In the genomic region with DNA sequence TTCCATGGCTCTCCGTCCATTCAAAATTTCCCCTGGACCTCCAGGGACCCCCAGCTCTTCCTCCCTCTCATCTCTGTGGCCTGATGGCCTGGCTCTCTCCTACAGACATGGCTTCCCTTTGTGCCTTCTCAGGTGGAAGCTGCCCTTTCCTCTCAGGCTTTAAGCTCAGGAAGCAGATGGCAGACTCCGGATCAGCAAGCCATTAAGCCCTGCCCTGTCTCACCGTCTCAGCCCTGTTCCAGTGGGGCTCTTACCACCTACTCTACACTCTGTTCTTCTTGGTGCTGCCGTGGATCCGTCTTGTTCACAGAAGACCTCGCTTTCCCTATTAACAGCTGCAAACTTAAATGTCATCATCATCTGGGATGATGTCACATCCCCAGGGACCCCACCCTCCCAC, we compare ENCODE assay signal across 1 cellular context.
A peak's percentile ranks its signal among the peaks of the same experiment; 100 is the strongest.
TF ChIP-seq lines count a peak whose summit lies in the region.

No MANE protein-coding gene starts in this region.

TF ChIP-seq in HepG2, 621 proteins besides CTCF, POLR2A, EP300 and RAD21:
- TF ChIP-seq, protein P1, sequence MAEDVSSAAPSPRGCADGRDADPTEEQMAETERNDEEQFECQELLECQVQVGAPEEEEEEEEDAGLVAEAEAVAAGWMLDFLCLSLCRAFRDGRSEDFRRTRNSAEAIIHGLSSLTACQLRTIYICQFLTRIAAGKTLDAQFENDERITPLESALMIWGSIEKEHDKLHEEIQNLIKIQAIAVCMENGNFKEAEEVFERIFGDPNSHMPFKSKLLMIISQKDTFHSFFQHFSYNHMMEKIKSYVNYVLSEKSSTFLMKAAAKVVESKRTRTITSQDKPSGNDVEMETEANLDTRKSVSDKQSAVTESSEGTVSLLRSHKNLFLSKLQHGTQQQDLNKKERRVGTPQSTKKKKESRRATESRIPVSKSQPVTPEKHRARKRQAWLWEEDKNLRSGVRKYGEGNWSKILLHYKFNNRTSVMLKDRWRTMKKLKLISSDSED (CRISPR knock-in tag; IDR thresholded peaks at IDR 0.05): no peak
- TF ChIP-seq ZNF34 (CRISPR knock-in tag; IDR thresholded peaks at IDR 0.05; ENCODE audit: borderline replicate concordance) (no peak), XRCC5 (optimal IDR thresholded peaks at IDR 0.05; ENCODE audit: low read length) (peak; percentile 7), CREB1 (IDR thresholded peaks at IDR 0.05) (peak; percentile 13; the same call in 1 of the 2 replicates), CREB1 (CRISPR knock-in tag; IDR thresholded peaks at IDR 0.05) (no peak), RFXAP (CRISPR knock-in tag; IDR thresholded peaks at IDR 0.05; ENCODE audit: borderline replicate concordance) (no peak), ZNF331 (CRISPR knock-in tag; IDR thresholded peaks at IDR 0.05) (no peak), ZFP36 (IDR thresholded peaks at IDR 0.05; ENCODE audit: borderline replicate concordance, low read depth, low read length, partially characterized antibody) (no peak)
- TF ChIP-seq, protein P2, sequence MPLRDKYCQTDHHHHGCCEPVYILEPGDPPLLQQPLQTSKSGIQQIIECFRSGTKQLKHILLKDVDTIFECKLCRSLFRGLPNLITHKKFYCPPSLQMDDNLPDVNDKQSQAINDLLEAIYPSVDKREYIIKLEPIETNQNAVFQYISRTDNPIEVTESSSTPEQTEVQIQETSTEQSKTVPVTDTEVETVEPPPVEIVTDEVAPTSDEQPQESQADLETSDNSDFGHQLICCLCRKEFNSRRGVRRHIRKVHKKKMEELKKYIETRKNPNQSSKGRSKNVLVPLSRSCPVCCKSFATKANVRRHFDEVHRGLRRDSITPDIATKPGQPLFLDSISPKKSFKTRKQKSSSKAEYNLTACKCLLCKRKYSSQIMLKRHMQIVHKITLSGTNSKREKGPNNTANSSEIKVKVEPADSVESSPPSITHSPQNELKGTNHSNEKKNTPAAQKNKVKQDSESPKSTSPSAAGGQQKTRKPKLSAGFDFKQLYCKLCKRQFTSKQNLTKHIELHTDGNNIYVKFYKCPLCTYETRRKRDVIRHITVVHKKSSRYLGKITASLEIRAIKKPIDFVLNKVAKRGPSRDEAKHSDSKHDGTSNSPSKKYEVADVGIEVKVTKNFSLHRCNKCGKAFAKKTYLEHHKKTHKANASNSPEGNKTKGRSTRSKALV (CRISPR knock-in tag; IDR thresholded peaks at IDR 0.05): no peak
TF ChIP-seq in HepG2: peak in this region for 2.
